In genomic region chr1:55146781-55147180, GRCh38 we compare ENCODE assay signal across 17 cellular contexts.
DNase-seq lines count a peak whose midpoint lies in the region; ATAC-seq, FAIRE-seq and TF ChIP-seq lines count a peak whose summit lies in the region.
"Had no signal": no experiment of that assay in that cellular context is flagged by ENCODE, and none has a peak within 500 bp of the region (broad histone marks: within the 10 kb centered on the region; RNA-seq: fewer than 3 reads in every experiment).

No MANE protein-coding gene starts in this region.

- TF ChIP-seq CTCF in colonic mucosa (IDR thresholded peaks at IDR 0.05): no peak

- intact Hi-C loops in colonic mucosa (cut with DNase I): loop anchor here (10.0 kb wide), 1 partner anchor 68 kb away; the partner anchor contains the start of gene USP24

- H3K4me1 ChIP-seq in colonic mucosa (no peaks in the 10 kb centered on the region), small intestine (ENCODE audit: control insufficient read depth in 2 of 2, insufficient read depth in 1 of 2, low read depth in 1 of 2, low read length in 1 of 2) (peaks cover 0 to 3% of the 10 kb centered on the region in 2 donors)
- H3K4me1 ChIP-seq: ascending aorta, HAP-1 had no signal

- 46 to 63% (median 48%) methylated on average over 2 of the region's 2 CpGs for WGBS in small intestine, 3 donors

- H3K9me3 ChIP-seq in colonic mucosa (no peaks in the 10 kb centered on the region), small intestine (ENCODE audit: control insufficient read depth, low read depth) (no peaks in the 10 kb centered on the region)
- H3K9me3 ChIP-seq: A549, ascending aorta, HAP-1 had no signal

- no peak overlapping the region for H3K27ac ChIP-seq in colonic mucosa
- H3K27ac ChIP-seq in small intestine (ENCODE audit: low read depth in 1 of 2, low read length in 1 of 2): no peak overlapping the region
- H3K27ac ChIP-seq: A549, ascending aorta, SK-N-MC had no signal

- H3K36me3 ChIP-seq in colonic mucosa (peaks cover 2% of the 10 kb centered on the region), small intestine (ENCODE audit: control insufficient read depth in 2 of 2, insufficient read depth in 2 of 2, low read length in 2 of 2) (peaks cover 0 to 9% of the 10 kb centered on the region in 2 donors)

- DNase-seq in NCI-H2171 treated with DMSO at 0.1 percent for 48 hours (lab: John Stamatoyannopoulos, UW) (peak; percentile 50), NCI-H2171 (lab: John Stamatoyannopoulos, UW) (no peak), SK-MEL-5 (ENCODE audit: low read depth, low spot score) (peak; percentile 11), colonic mucosa (peak; percentile 41), small intestine (peak; percentile 28), HuH-7.5 (ENCODE audit: low spot score) (no peak)
- DNase-seq: activated effector memory CD4-positive, alpha-beta T cell treated with Interleukin-2 at 50 U/mL for 16 hours; GF-D8; NCI-H226; trophoblast cell had no signal

- H3K4me3 ChIP-seq in colonic mucosa: no peak overlapping the region
- H3K4me3 ChIP-seq in small intestine (ENCODE audit: low read depth in 1 of 2, low read length in 2 of 2): no peak overlapping the region
- H3K4me3 ChIP-seq: A549, ascending aorta, dorsolateral prefrontal cortex, HAP-1, SK-N-MC had no signal

- H3K27me3 ChIP-seq in colonic mucosa (no peaks in the 10 kb centered on the region), small intestine (ENCODE audit: control insufficient read depth in 2 of 2, insufficient read depth in 2 of 2, low read length in 2 of 2) (no peaks in the 10 kb centered on the region)
- H3K27me3 ChIP-seq: ascending aorta, dorsolateral prefrontal cortex had no signal

- no peak for FAIRE-seq in small intestine (lab: Jason Lieb, UNC)
- FAIRE-seq: A549 had no signal

- H3K9ac ChIP-seq in colonic mucosa (ENCODE audit: low read depth in 2 of 2, low read length in 2 of 2): no peak overlapping the region

- in situ Hi-C loops in SK-MEL-5 (cut with HindIII; ENCODE audit: low pct_unique_long_range_greater_than_20kb, low sequenced_read_pairs): no loop called here

- ATAC-seq in HG03095 (IDR thresholded peaks at IDR 0.05; ENCODE audit: unreplicated experiment): no peak
- ATAC-seq in esophagus mucosa: no peak
- ATAC-seq: A549 had no signal

Comparison
In these comparisons a context has a peak if more than half of its experiments do, and no peak if none do; other contexts are left out.
1. DNase-seq: peak in NCI-H2171 treated with DMSO at 0.1 percent for 48 hours (single experiment), SK-MEL-5 (single experiment), colonic mucosa (single experiment) and small intestine (single experiment); none in NCI-H2171 (single experiment) and HuH-7.5 (single experiment).